In the genomic region with DNA sequence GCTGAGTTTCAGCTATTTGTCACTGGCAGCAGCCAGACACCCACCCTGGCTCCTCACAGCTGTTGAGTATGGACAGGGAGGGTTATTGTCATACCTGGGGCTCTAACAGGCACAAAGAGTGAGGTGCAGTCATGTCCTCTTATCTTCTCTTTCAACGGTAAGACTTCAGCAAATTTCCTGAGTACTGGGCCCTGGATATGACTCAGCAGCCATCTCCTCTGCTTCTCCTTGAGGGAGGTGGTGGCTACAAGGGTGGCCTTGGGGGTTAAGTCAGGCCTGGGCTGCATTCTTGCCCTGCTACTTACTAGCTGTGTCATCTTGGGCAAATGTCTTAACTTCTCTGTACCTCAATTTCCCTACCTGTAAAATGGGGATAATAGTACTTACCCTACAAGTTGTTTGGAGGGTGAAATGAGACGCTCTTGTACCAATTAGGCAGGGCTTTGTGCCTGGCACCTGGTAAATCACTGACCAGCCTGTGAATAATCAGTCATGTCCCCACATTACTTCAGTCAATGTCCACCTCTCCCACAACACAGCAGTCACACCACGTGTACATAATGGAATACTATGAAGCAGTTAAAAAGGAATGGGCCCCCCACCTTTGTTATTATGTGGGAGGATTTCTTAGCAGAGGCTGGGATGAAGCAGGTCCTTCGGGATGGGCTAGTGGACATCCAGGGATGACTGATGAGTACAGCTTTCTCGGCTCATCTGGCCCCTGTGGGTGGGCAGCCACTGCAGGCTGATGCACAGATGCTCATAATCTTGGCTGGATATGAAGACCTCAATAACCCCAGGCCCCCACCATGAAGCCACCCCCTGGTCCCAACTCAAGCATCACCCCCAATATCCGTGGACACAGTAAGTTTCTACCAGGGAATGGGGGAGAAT, we compare ENCODE assay signal across 13 cellular contexts.
A peak's percentile ranks its signal among the peaks of the same experiment; 100 is the strongest.
DNase-seq lines count a peak whose midpoint lies in the region; ATAC-seq, FAIRE-seq and TF ChIP-seq lines count a peak whose summit lies in the region.
"Had no signal": no experiment of that assay in that cellular context is flagged by ENCODE, and none has a peak within 500 bp of the region (broad histone marks: within the 10 kb centered on the region; RNA-seq: fewer than 3 reads in every experiment).

No MANE protein-coding gene starts in this region.

- ATAC-seq in left lung (peak; percentile 31), left lobe of liver (no peak)
- ATAC-seq in activated CD4-positive, CD25-positive, alpha-beta regulatory T cell treated with anti-CD3 and anti-CD28 coated beads, Interleukin-2, amount 50 U/mL, for 24 hours = no peak
- ATAC-seq: activated CD8-positive, alpha-beta T cell treated with anti-CD3 and anti-CD28 coated beads, Interleukin-2, amount 10 ng/mL, durations not matched to agents 7 days and 5 days had no signal

- no peak for TF ChIP-seq CTCF in bronchial epithelial cell (IDR thresholded peaks at IDR 0.05; ENCODE audit: insufficient read depth, low read length, severe bottlenecking)
- no peak for TF ChIP-seq CTCF in left lung (IDR thresholded peaks at IDR 0.05)

- H3K27me3 ChIP-seq in bronchial epithelial cell (ENCODE audit: control insufficient read depth, insufficient read depth, low read length) = no peaks in the 10 kb centered on the region
- no peaks in the 10 kb centered on the region for H3K27me3 ChIP-seq in left lung

- H3K27ac ChIP-seq in left lung = no peak overlapping the region

- no peaks in the 10 kb centered on the region for H3K4me1 ChIP-seq in left lung
- H3K4me1 ChIP-seq: HAP-1 had no signal

- H3K9me3 ChIP-seq in left lung = no peaks in the 10 kb centered on the region
- H3K9me3 ChIP-seq: HAP-1 had no signal

- H3K36me3 ChIP-seq in bronchial epithelial cell (ENCODE audit: control insufficient read depth, insufficient read depth, low read length) (no peaks in the 10 kb centered on the region), left lung (no peaks in the 10 kb centered on the region)
- H3K36me3 ChIP-seq: HAP-1 had no signal

- no peak overlapping the region for H3K4me3 ChIP-seq in bronchial epithelial cell (ENCODE audit: low read depth, low read length)
- H3K4me3 ChIP-seq in left lung = no peak overlapping the region
- H3K4me3 ChIP-seq: HAP-1 had no signal

- peak; percentile 58 for DNase-seq in AG20443 (ENCODE audit: low spot score)
- DNase-seq in HT1080 (ENCODE audit: low read depth) = peak; percentile 58
- peak; percentile 31 for DNase-seq in bronchial epithelial cell (ENCODE audit: low read depth)
- DNase-seq in left lung = no peak
- DNase-seq in ACHN = no peak
- no peak for DNase-seq in left lobe of liver (ENCODE audit: low spot score)
- no peak for DNase-seq in midbrain (lab: John Stamatoyannopoulos, UW)
- DNase-seq: activated CD8-positive, alpha-beta T cell treated with anti-CD3 and anti-CD28 coated beads, Interleukin-2, amount 10 ng/mL, durations not matched to agents 7 days and 5 days; NCI-H1105 treated with DMSO at 0.1 percent for 48 hours; NCI-H446; stimulated activated naive CD4-positive, alpha-beta T cell treated with Interleukin-2 at 50 U/mL for 16 hours had no signal

- FAIRE-seq in bronchial epithelial cell (lab: Jason Lieb, UNC) = peak; percentile 64

- in situ Hi-C loops in ACHN (cut with HindIII; ENCODE audit: low pct_ligation_motif_present, low pct_unique_long_range_greater_than_20kb, low sequenced_read_pairs) = no loop called here

- intact Hi-C loops in left lung (cut with DNase I) = no loop called here

Comparison
In these comparisons a context has a peak if more than half of its experiments do, and no peak if none do; other contexts are left out.
1. DNase-seq: peak in AG20443 (single experiment), HT1080 (single experiment) and bronchial epithelial cell (single experiment); none in left lung (0 of 2), ACHN (single experiment), left lobe of liver (single experiment) and midbrain (single experiment).